22 cellular contexts compared by ENCODE assay signal in the genomic region with DNA sequence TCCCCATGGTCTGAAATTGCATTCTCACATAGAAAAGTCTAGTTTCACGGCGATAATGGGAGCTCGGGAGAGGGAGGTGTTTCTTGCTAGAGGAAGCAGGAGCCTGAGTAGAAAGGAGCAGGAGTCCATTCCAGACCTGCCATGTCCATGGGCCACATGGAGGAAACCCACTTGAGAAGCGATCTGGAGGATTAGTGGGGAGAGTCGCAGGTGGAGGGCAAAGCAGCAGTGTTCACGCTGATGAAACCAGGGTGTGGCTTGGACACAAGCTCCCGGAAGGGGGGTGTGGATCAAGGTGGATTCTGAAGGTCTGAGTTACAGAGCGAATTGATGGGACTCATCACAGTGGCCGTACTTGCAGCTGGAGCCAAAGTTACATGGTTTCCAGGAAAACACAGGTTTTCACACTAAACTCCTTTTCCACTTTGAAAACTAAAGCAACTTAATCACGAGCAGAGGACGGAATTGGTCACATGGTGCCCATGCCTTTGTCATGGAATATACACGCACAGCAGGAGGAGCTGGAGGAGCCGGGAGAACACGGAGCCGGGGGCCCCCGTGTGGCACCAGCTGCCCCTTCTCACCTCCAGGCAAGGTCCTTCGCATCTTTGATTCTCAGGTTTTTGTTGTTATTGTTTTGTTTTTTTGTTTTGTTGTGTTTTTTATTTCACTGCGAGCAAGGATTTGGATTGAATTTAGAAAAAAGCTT.
DNase-seq lines count a peak whose midpoint lies in the region; ATAC-seq and TF ChIP-seq lines count a peak whose summit lies in the region.
"Had no signal": no experiment of that assay in that cellular context is flagged by ENCODE, and none has a peak within 500 bp of the region (broad histone marks: within the 10 kb centered on the region; RNA-seq: fewer than 3 reads in every experiment).

No MANE protein-coding gene starts in this region.

- ATAC-seq in GM19035 (IDR thresholded peaks at IDR 0.05; ENCODE audit: unreplicated experiment) = no peak
- ATAC-seq in HG03196 (IDR thresholded peaks at IDR 0.05; ENCODE audit: unreplicated experiment) = no peak
- ATAC-seq: GM12878 had no signal

- no peaks in the 10 kb centered on the region for H3K9me3 Mint-ChIP-seq in H9
- H3K9me3 Mint-ChIP-seq in CD4-positive, alpha-beta memory T cell = peaks cover 0 to 6% (median 0%) of the 10 kb centered on the region in 8 donors

- intact Hi-C loops in colonic mucosa (cut with DNase I) = no loop called here
- intact Hi-C loops in CD4-positive, alpha-beta memory T cell (cut with micrococcal nuclease) = no loop called here

- H2AK5ac ChIP-seq in H9 (ENCODE audit: insufficient read length, low read length) = no peak overlapping the region

- H4K8ac ChIP-seq in H9 (replicated peaks; ENCODE audit: insufficient read length, low read depth, low read length) = no peak overlapping the region

- H3K79me2 ChIP-seq in H9 (ENCODE audit: insufficient read depth, low read length) = no peaks in the 10 kb centered on the region

- no peak overlapping the region for H2AFZ ChIP-seq in H9 (ENCODE audit: low read length)
- H2AFZ ChIP-seq: GM23248 had no signal

- H3K9ac ChIP-seq in H9 (ENCODE audit: extremely low read depth, insufficient read length, low read length) (no peak overlapping the region), colonic mucosa (ENCODE audit: low read depth in 2 of 2, low read length in 2 of 2) (no peak overlapping the region)
- H3K9ac ChIP-seq: GM23248 had no signal

- H3K27me3 Mint-ChIP-seq in H9 (ENCODE audit: low read depth) = peaks cover 7% of the 10 kb centered on the region
- H3K27me3 Mint-ChIP-seq in CD4-positive, alpha-beta memory T cell = peaks cover 1 to 3% of the 10 kb centered on the region in 2 donors
- H3K27me3 Mint-ChIP-seq: CD4-positive, CD25-positive, alpha-beta regulatory T cell had no signal

- no peak overlapping the region for H2BK15ac ChIP-seq in H9 (ENCODE audit: low read depth, low read length)

- no peak overlapping the region for H3K27ac Mint-ChIP-seq in H9
- no peak overlapping the region for H3K27ac Mint-ChIP-seq in CD4-positive, alpha-beta memory T cell
- H3K27ac Mint-ChIP-seq: CD4-positive, CD25-positive, alpha-beta regulatory T cell had no signal

- H3K4me3 Mint-ChIP-seq in H9 = no peak overlapping the region
- no peak overlapping the region for H3K4me3 Mint-ChIP-seq in CD4-positive, alpha-beta memory T cell
- H3K4me3 Mint-ChIP-seq: CD4-positive, CD25-positive, alpha-beta regulatory T cell had no signal

- WGBS in H9 (ENCODE audit: extremely low coverage, insufficient read length, low lambda C conversion rate) = no CpG with 5 or more reads among the region's 18 CpGs

- no peak overlapping the region for H3K23ac ChIP-seq in H9 (ENCODE audit: insufficient read length, low read depth, low read length)

- no peak overlapping the region for H4K5ac ChIP-seq in H9 (ENCODE audit: insufficient read length, low read depth, low read length)

- no peak overlapping the region for H4K91ac ChIP-seq in H9 (ENCODE audit: insufficient read length, low read depth, low read length)

- no peak overlapping the region for H3K56ac ChIP-seq in H9 (ENCODE audit: insufficient read length, low read depth, low read length)

- H3K18ac ChIP-seq in H9 (ENCODE audit: insufficient read length, low read depth, low read length) = no peak overlapping the region

- H3K36me3 ChIP-seq in colonic mucosa = no peaks in the 10 kb centered on the region
- no peaks in the 10 kb centered on the region for H3K36me3 ChIP-seq in CD4-positive, alpha-beta memory T cell (ENCODE audit: insufficient read depth, low read length)

- no peaks in the 10 kb centered on the region for H3K79me1 ChIP-seq in H9 (ENCODE audit: insufficient read depth, low read depth, low read length, poor library complexity, severe bottlenecking)

- DNase-seq in ELF-1 (ENCODE audit: low read depth, low spot score) = peak; percentile 32
- DNase-seq in H9 = no peak
- DNase-seq in colonic mucosa = peak; percentile 12
- DNase-seq in mucosa of gallbladder (ENCODE audit: low spot score) = peak; percentile 3
- DNase-seq in CD4-positive, alpha-beta memory T cell = no peak
- DNase-seq in LoVo (ENCODE audit: low spot score) = no peak
- DNase-seq: CD4-positive, CD25-positive, alpha-beta regulatory T cell; COR-L47; DMS 273 treated with DMSO at 0.1 percent for 48 hours; DMS79 treated with DMSO at 0.1 percent for 48 hours; GM23248; IMR-90; NCI-H1694; NCI-H2081; NCI-H446; NCI-H69; SHP77 treated with DMSO at 0.1 percent for 48 hours had no signal

- CTCF ChIA-PET in CD4-positive, alpha-beta memory T cell (lab: Charles Lee; ENCODE audit: partially characterized antibody) = interaction anchor here (0.7 kb wide), 1 partner anchor 12 kb away, joined by 3 read pairs; no protein-coding TSS in a partner anchor

- no peak overlapping the region for H3T11ph ChIP-seq in H9 (ENCODE audit: low read length)

- no peak overlapping the region for H2BK5ac ChIP-seq in H9 (ENCODE audit: insufficient read length, low read length)

- H3K4me1 ChIP-seq in H9 (ENCODE audit: insufficient read depth, low read length) = peaks cover 4% of the 10 kb centered on the region; the same call in 1 of the 2 replicates
- H3K4me1 ChIP-seq in colonic mucosa = no peaks in the 10 kb centered on the region
- no peaks in the 10 kb centered on the region for H3K4me1 ChIP-seq in CD4-positive, alpha-beta memory T cell (ENCODE audit: insufficient read depth, low read length)

- H3K23me2 ChIP-seq in H9 (ENCODE audit: insufficient read length, low read depth, low read length, poor library complexity, severe bottlenecking) = no peaks in the 10 kb centered on the region

- no peak overlapping the region for H3K4me3 ChIP-seq in colonic mucosa
- no peak overlapping the region for H3K4me3 ChIP-seq in CD4-positive, alpha-beta memory T cell (ENCODE audit: low read length in 2 of 2)
- H3K4me3 ChIP-seq: GM12878, GM23248, SK-N-MC had no signal

- peaks cover 14 to 15% of the 10 kb centered on the region in 2 experiments for H3K4me1 Mint-ChIP-seq in H9
- H3K4me1 Mint-ChIP-seq in CD4-positive, alpha-beta memory T cell = no peaks in the 10 kb centered on the region

- no peak overlapping the region for H2BK20ac ChIP-seq in H9 (ENCODE audit: low read depth, low read length, poor library complexity, severe bottlenecking)

- peak; percentile 34; the same call in 2 of the 3 replicates for TF ChIP-seq CTCF in H9 (conservative IDR thresholded peaks at IDR 0.05)
- TF ChIP-seq CTCF in colonic mucosa (IDR thresholded peaks at IDR 0.05) = no peak

- no peak overlapping the region for H3K14ac ChIP-seq in H9 (ENCODE audit: insufficient read depth, low read length)

- H2BK120ac ChIP-seq in H9 (ENCODE audit: low read depth, low read length, poor library complexity, severe bottlenecking) = no peak overlapping the region

- H3K27me3 ChIP-seq in H9 (ENCODE audit: insufficient read depth, low read length) = no peaks in the 10 kb centered on the region
- no peaks in the 10 kb centered on the region for H3K27me3 ChIP-seq in colonic mucosa
- H3K27me3 ChIP-seq in CD4-positive, alpha-beta memory T cell (ENCODE audit: insufficient read depth, low read length) = no peaks in the 10 kb centered on the region

- POLR2A ChIA-PET in CD4-positive, alpha-beta memory T cell (lab: Charles Lee; ENCODE audit: partially characterized antibody) = no interaction called here

- no peak overlapping the region for H3K4ac ChIP-seq in H9 (ENCODE audit: low read depth, low read length)

- no peaks in the 10 kb centered on the region for H3K9me3 ChIP-seq in H9 (ENCODE audit: control insufficient read depth, low read depth, low read length)
- no peaks in the 10 kb centered on the region for H3K9me3 ChIP-seq in colonic mucosa
- H3K9me3 ChIP-seq in CD4-positive, alpha-beta memory T cell (ENCODE audit: control insufficient read depth in 1 of 2, low read length in 2 of 2) = no peaks in the 10 kb centered on the region

- no peaks in the 10 kb centered on the region for H3K36me3 Mint-ChIP-seq in H9 (ENCODE audit: insufficient read depth in 1 of 3, low read depth in 3 of 3)
- no peaks in the 10 kb centered on the region for H3K36me3 Mint-ChIP-seq in CD4-positive, alpha-beta memory T cell
- H3K36me3 Mint-ChIP-seq: CD4-positive, CD25-positive, alpha-beta regulatory T cell had no signal

- no peak overlapping the region for H3K4me2 ChIP-seq in H9 (ENCODE audit: insufficient read depth, insufficient read length, low read length)

- H3K27ac ChIP-seq in H9 (ENCODE audit: insufficient read length, low read depth, low read length) (no peak overlapping the region), colonic mucosa (no peak overlapping the region)
- H3K27ac ChIP-seq in CD4-positive, alpha-beta memory T cell (ENCODE audit: low read depth, low read length) = no peak overlapping the region
- H3K27ac ChIP-seq: GM23248, RWPE1, SK-N-MC had no signal

- no peak overlapping the region for H2BK12ac ChIP-seq in H9 (ENCODE audit: insufficient read length, low read depth, low read length)

- H4K20me1 ChIP-seq in H9 (ENCODE audit: control insufficient read depth, insufficient read depth, insufficient read length) = no peaks in the 10 kb centered on the region

Comparison
In these comparisons a context has a peak if more than half of its experiments do, and no peak if none do; other contexts are left out.
1. DNase-seq: peak in ELF-1 (single experiment), colonic mucosa (single experiment) and mucosa of gallbladder (single experiment); none in H9 (single experiment), CD4-positive, alpha-beta memory T cell (0 of 5) and LoVo (single experiment).